ENCODE assay signal across 19 cellular contexts in the genomic region with DNA sequence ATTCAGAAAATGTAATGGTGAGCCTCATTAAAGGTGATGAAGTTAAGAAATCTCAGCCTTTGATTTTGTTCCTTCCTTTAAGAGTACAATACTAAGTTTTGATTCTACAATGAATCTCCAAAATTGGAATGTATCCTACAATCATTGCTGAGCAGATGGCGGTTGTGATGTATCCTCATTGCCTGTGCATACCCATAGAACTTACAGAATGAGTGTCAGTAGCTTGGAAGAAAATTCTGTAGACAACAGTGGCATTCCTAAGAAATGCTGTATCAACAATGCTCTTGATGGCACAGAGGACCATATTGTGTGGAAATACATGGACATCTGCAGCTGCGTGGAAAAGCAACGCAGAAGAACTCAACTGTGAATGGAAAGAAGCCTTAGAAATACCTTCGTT. TPM values are rescaled to one million over a fixed set of nuclear protein-coding genes. Genes with fewer than 3 reads are reported as not detected.
DNase-seq lines count a peak whose midpoint lies in the region; TF ChIP-seq lines count a peak whose summit lies in the region.
"Had no signal": no experiment of that assay in that cellular context is flagged by ENCODE, and none has a peak within 500 bp of the region (broad histone marks: within the 10 kb centered on the region; RNA-seq: fewer than 3 reads in every experiment).

No MANE protein-coding gene starts in this region.

- H3K4me1 Mint-ChIP-seq in neural crest cell, result peaks cover 66% of the 10 kb centered on the region
- H3K4me1 Mint-ChIP-seq: CD4-positive, CD25-positive, alpha-beta regulatory T cell had no signal

- in situ Hi-C loops in transverse colon (cut with MboI; ENCODE audit: low pct_ligation_motif_present in 1 of 4, low pct_unique_long_range_greater_than_20kb in 1 of 4, low sequenced_read_pairs in 3 of 4), result no loop called here

- WGBS in transverse colon (ENCODE audit: low coverage in 1 of 2), 2 donors, result 78 to 96% methylated on average over 4 of the region's 4 CpGs
- 87% methylated on average over 4 of the region's 4 CpGs for WGBS in SK-N-SH (ENCODE audit: low lambda C conversion rate)

- 0 out of 2 replicates have a peak, but pooled peaks cover 3% of the 10 kb centered on the region for H4K20me1 ChIP-seq in SK-N-SH (ENCODE audit: insufficient read depth)
- H4K20me1 ChIP-seq: BLaER1 had no signal

- TF ChIP-seq EP300 in transverse colon (IDR thresholded peaks at IDR 0.05; ENCODE audit: low read depth) (no peak), SK-N-SH (IDR thresholded peaks at IDR 0.05; ENCODE audit: borderline replicate concordance in 1 of 2, low read depth in 1 of 2, low read length in 1 of 2) (no peak)

- H3K79me2 ChIP-seq in SK-N-SH (ENCODE audit: insufficient read depth), result peaks cover 10% of the 10 kb centered on the region; the same call in 1 of the 2 replicates

- H3K4me3 Mint-ChIP-seq in neural crest cell, result peak overlapping the region; percentile 8
- H3K4me3 Mint-ChIP-seq: CD4-positive, CD25-positive, alpha-beta regulatory T cell had no signal

- no peak overlapping the region for H3K4me2 ChIP-seq in SK-N-SH
- H3K4me2 ChIP-seq: BLaER1, PC-9 had no signal

- H3K9me2 ChIP-seq in SK-N-SH, result no peaks in the 10 kb centered on the region

- no peaks in the 10 kb centered on the region for H3K9me3 Mint-ChIP-seq in neural crest cell
- H3K9me3 Mint-ChIP-seq: CD4-positive, CD25-positive, alpha-beta regulatory T cell had no signal

- CTCF ChIA-PET in SK-N-SH (lab: Yijun Ruan, JAX), result interaction anchor here (0.6 to 4.3 kb wide), 14 partner anchors 9 to 282 kb away, joined by 3 to 33 read pairs (median 3); partner anchors contain the start of gene GAREM1

- no peak overlapping the region for H3K9ac ChIP-seq in SK-N-SH
- H3K9ac ChIP-seq: BLaER1 had no signal

- H3K4me1 ChIP-seq in transverse colon, result peaks cover 0 to 22% (median 9%) of the 10 kb centered on the region in 4 donors
- H3K4me1 ChIP-seq in SK-N-SH (ENCODE audit: control insufficient read depth in 1 of 2, insufficient read depth in 2 of 2, low read depth in 1 of 2, low read length in 1 of 2), result peaks cover 0 to 12% of the 10 kb centered on the region in 2 experiments; a peak in 2 of 4 replicates
- H3K4me1 ChIP-seq: BLaER1, SJSA1 had no signal

- TF ChIP-seq CTCF in dorsolateral prefrontal cortex (IDR thresholded peaks at IDR 0.05 in 54 of 56, conservative IDR thresholded peaks at IDR 0.05 in 2 of 56; ENCODE audit: low read depth in 1 of 56, partially characterized antibody in 56 of 56), result no peak
- TF ChIP-seq CTCF in neural crest cell (conservative IDR thresholded peaks at IDR 0.05), result no peak
- no peak for TF ChIP-seq CTCF in transverse colon (IDR thresholded peaks at IDR 0.05)
- TF ChIP-seq CTCF in SK-N-SH (IDR thresholded peaks at IDR 0.05), result no peak

- H3K27me3 ChIP-seq in dorsolateral prefrontal cortex (no peaks in the 10 kb centered on the region), transverse colon (no peaks in the 10 kb centered on the region), SK-N-SH (ENCODE audit: insufficient read depth) (no peaks in the 10 kb centered on the region)
- H3K27me3 ChIP-seq: BLaER1 had no signal

- H2AFZ ChIP-seq in SK-N-SH (ENCODE audit: low read depth), result no peak overlapping the region
- H2AFZ ChIP-seq: PC-9 had no signal

- TF ChIP-seq POLR2A in transverse colon (IDR thresholded peaks at IDR 0.05), result no peak

- TF ChIP-seq RAD21 in SK-N-SH (IDR thresholded peaks at IDR 0.05; ENCODE audit: low read length), result no peak

- H3K4me3 ChIP-seq in dorsolateral prefrontal cortex, result peak overlapping the region in 26 of 59 donors; percentile 3 to 64 (median 53)
- H3K4me3 ChIP-seq in transverse colon, result no peak overlapping the region
- H3K4me3 ChIP-seq in SK-N-SH (ENCODE audit: low read depth in 2 of 2, low read length in 1 of 2), result no peak overlapping the region
- H3K4me3 ChIP-seq: BLaER1, GM12878, PC-9, SJSA1 had no signal

- intact Hi-C loops in dorsolateral prefrontal cortex (cut with DNase I), result loop anchor here (2.0 kb wide), 1 partner anchor 30 kb away; the partner anchor contains the start of gene GAREM1 (in 2 of the 2)
- intact Hi-C loops in transverse colon (cut with DNase I; ENCODE audit: low total_unique reads), result no loop called here

- H3K27ac Mint-ChIP-seq in neural crest cell (ENCODE audit: unreplicated experiment), result no peak overlapping the region
- H3K27ac Mint-ChIP-seq: CD4-positive, CD25-positive, alpha-beta regulatory T cell had no signal

- H3K36me3 Mint-ChIP-seq in neural crest cell (ENCODE audit: low read depth), result peaks cover 2% of the 10 kb centered on the region
- H3K36me3 Mint-ChIP-seq: CD4-positive, CD25-positive, alpha-beta regulatory T cell had no signal

- H3K27ac ChIP-seq in dorsolateral prefrontal cortex (peak overlapping the region in 56 of 59 donors; percentile 0 to 90 (median 76)), transverse colon (no peak overlapping the region), SK-N-SH (ENCODE audit: low read depth in 2 of 2, low read length in 1 of 2) (no peak overlapping the region)
- H3K27ac ChIP-seq: BLaER1, PC-9, SJSA1 had no signal

- H3K9me3 ChIP-seq in transverse colon (no peaks in the 10 kb centered on the region), SK-N-SH (no peaks in the 10 kb centered on the region)
- H3K9me3 ChIP-seq: BLaER1, SJSA1 had no signal

- DNase-seq in NCI-H2171 treated with DMSO at 0.1 percent for 48 hours (lab: John Stamatoyannopoulos, UW) (peak; percentile 22), NCI-H2171 (lab: John Stamatoyannopoulos, UW) (no peak), dorsolateral prefrontal cortex (no peak), neural crest cell (ENCODE audit: low read depth, low spot score) (no peak), transverse colon (no peak), SHP77 treated with DMSO at 0.1 percent for 48 hours (lab: John Stamatoyannopoulos, UW) (no peak), SK-N-SH (no peak)
- DNase-seq: GDM1, Karpas-422, NCI-H1092, NCI-H1417 treated with DMSO at 0.1 percent for 48 hours, NCI-H187 treated with DMSO at 0.1 percent for 48 hours, NCI-H446, NCI-H524 treated with DMSO at 0.1 percent for 48 hours, PC-9 had no signal

- H3F3A ChIP-seq in SK-N-SH (replicated peaks; ENCODE audit: insufficient read depth), result no peaks in the 10 kb centered on the region

- POLR2A ChIA-PET in SK-N-SH (lab: Yijun Ruan, JAX), result no interaction called here

- no peaks in the 10 kb centered on the region for H3K27me3 Mint-ChIP-seq in neural crest cell (ENCODE audit: low read depth)

- no peaks in the 10 kb centered on the region for H3K36me3 ChIP-seq in transverse colon
- no peaks in the 10 kb centered on the region for H3K36me3 ChIP-seq in SK-N-SH (replicated peaks in 1 of 2; ENCODE audit: control insufficient read depth in 1 of 2, insufficient read depth in 2 of 2, low read length in 1 of 2)
- H3K36me3 ChIP-seq: BLaER1, SJSA1 had no signal

TF ChIP-seq in SK-N-SH, 30 proteins besides CTCF, POLR2A, EP300 and RAD21 (continues in another document):
- no peak for TF ChIP-seq POLR2AphosphoS5 (IDR thresholded peaks at IDR 0.05; ENCODE audit: low read depth, low read length)
- no peak for TF ChIP-seq FOXM1 (IDR thresholded peaks at IDR 0.05; ENCODE audit: low read depth)
- no peak for TF ChIP-seq REST (IDR thresholded peaks at IDR 0.05; ENCODE audit: low read depth, low read length)
- TF ChIP-seq RFX5 (IDR thresholded peaks at IDR 0.05; ENCODE audit: low read length), result no peak
- TF ChIP-seq, protein P1, sequence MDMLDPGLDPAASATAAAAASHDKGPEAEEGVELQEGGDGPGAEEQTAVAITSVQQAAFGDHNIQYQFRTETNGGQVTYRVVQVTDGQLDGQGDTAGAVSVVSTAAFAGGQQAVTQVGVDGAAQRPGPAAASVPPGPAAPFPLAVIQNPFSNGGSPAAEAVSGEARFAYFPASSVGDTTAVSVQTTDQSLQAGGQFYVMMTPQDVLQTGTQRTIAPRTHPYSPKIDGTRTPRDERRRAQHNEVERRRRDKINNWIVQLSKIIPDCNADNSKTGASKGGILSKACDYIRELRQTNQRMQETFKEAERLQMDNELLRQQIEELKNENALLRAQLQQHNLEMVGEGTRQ (IDR thresholded peaks at IDR 0.05; ENCODE audit: borderline replicate concordance, low read depth, low read length), result no peak
- TF ChIP-seq FOXJ3 (CRISPR knock-in tag; IDR thresholded peaks at IDR 0.05), result no peak
- no peak for TF ChIP-seq GABPA (IDR thresholded peaks at IDR 0.05; ENCODE audit: low read depth)
- no peak for TF ChIP-seq TCF12 (IDR thresholded peaks at IDR 0.05)
- no peak for TF ChIP-seq NFIC (IDR thresholded peaks at IDR 0.05; ENCODE audit: borderline replicate concordance)
- no peak for TF ChIP-seq NRF1 (IDR thresholded peaks at IDR 0.05; ENCODE audit: low read depth, low read length)

RNA-seq across cellular contexts. Expression of gene GAREM1, which starts 30.2 kb away (rescaled TPM):
- total RNA-seq in dorsolateral prefrontal cortex (10 to 100 TPM; 16.7 to 42.4 (median 26.5) TPM), neural crest cell (11.0 and 12.3 TPM in 2 replicates), transverse colon (10 to 100 TPM in 3 of 4 donors, 1 to 10 TPM in 1; 7.9 to 47.6 (median 25.9) TPM)
- polyA plus RNA-seq in SK-N-SH (2012; rRNA removed), result 2.8 and 3.3 TPM in 2 replicates
- 2.0 and 2.9 TPM in 2 replicates for polyA plus RNA-seq in SK-N-SH (2012; cell fraction: cytosol; rRNA removed)
- polyA plus RNA-seq in SK-N-SH (2012; cell fraction: nucleus; rRNA removed), result 3.3 and 3.7 TPM in 2 replicates

Comparison
In these comparisons a context has a peak if more than half of its experiments do, and no peak if none do; other contexts are left out.
1. H3K27ac ChIP-seq: peak in dorsolateral prefrontal cortex (56 of 59); none in transverse colon (0 of 4) and SK-N-SH (0 of 2).